ENCODE assay signal across 15 cellular contexts in the genomic region with DNA sequence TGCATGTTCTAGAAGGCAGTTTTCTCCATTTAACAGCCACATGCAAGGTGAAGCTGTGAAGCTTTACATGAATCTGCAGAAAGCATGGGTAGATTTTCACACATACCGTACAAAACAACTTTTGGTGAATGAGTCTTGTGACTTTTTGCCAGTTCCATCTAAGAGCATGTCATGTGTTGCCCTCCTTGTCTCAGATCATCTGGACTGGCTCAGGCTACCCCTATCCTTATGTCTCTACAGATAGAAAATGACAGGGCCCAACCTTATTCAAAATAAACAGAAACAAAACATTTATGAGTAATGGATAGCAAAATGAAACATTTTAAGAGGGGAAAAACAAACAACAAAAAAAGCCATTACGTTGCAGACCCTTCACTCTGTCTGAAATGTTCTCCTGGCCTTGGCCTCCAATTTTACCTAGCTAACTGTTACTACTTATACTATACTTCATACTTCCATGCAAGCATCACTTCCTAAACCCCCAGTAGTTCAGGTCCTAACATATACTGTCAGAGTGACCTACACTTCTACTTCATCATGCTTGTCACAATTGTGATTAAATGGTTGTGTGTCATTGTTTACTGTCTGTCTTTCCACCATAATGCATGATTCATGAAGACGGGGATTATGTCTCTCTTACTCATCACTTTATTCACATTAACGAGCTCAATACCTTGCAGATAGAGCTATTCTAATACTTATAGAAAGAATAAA. TPM values are rescaled to one million over a fixed set of nuclear protein-coding genes. Genes with fewer than 3 reads are reported as not detected.
DNase-seq lines count a peak whose midpoint lies in the region; ATAC-seq, FAIRE-seq and TF ChIP-seq lines count a peak whose summit lies in the region.
"Had no signal": no experiment of that assay in that cellular context is flagged by ENCODE, and none has a peak within 500 bp of the region (broad histone marks: within the 10 kb centered on the region; RNA-seq: fewer than 3 reads in every experiment).

No MANE protein-coding gene starts in this region.

- peaks cover 93% of the 10 kb centered on the region for H3K4me1 Mint-ChIP-seq in activated T-cell treated with anti-CD3 and anti-CD28 coated beads, Interleukin-2, amount 50 U/mL, for 4 hours (ENCODE audit: low read depth)
- peaks cover 42% of the 10 kb centered on the region for H3K4me1 Mint-ChIP-seq in stimulated activated memory B cell treated with anti-CD40 and anti-IgM and Interleukin-4, amounts not matched to agents 10 μg/mL and 1 μg/mL and 100 μg/mL, for 72 hours

- H3K4me3 Mint-ChIP-seq in activated T-cell treated with anti-CD3 and anti-CD28 coated beads, Interleukin-2, amount 50 U/mL, for 4 hours: no peak overlapping the region
- no peak overlapping the region for H3K4me3 Mint-ChIP-seq in stimulated activated memory B cell treated with anti-CD40 and anti-IgM and Interleukin-4, amounts not matched to agents 10 μg/mL and 1 μg/mL and 100 μg/mL, for 72 hours
- H3K4me3 Mint-ChIP-seq: activated CD8-positive, alpha-beta memory T cell treated with anti-CD3 and anti-CD28 coated beads, Interleukin-2, amount 10 ng/mL, durations not matched to agents 7 days and 5 days had no signal

- TF ChIP-seq CTCF in bronchial epithelial cell (IDR thresholded peaks at IDR 0.05; ENCODE audit: insufficient read depth, low read length, severe bottlenecking): no peak

- H3K9me3 Mint-ChIP-seq in activated T-cell treated with anti-CD3 and anti-CD28 coated beads, Interleukin-2, amount 50 U/mL, for 4 hours: no peaks in the 10 kb centered on the region
- H3K9me3 Mint-ChIP-seq in stimulated activated memory B cell treated with anti-CD40 and anti-IgM and Interleukin-4, amounts not matched to agents 10 μg/mL and 1 μg/mL and 100 μg/mL, for 72 hours: no peaks in the 10 kb centered on the region

- DNase-seq in activated T-cell treated with anti-CD3 and anti-CD28 coated beads, Interleukin-2, amount 50 U/mL, for 4 hours: no peak
- no peak for DNase-seq in activated T-cell treated with anti-CD3 and anti-CD28 coated beads, Interleukin-2, amount 50 U/mL, for 1 hour
- peak; percentile 19 for DNase-seq in NCI-H460 (ENCODE audit: extremely low read depth, low read depth)
- peak; percentile 99 for DNase-seq in bronchial epithelial cell (ENCODE audit: low read depth)
- no peak for DNase-seq in T1000 (lab: John Stamatoyannopoulos, UW)
- no peak for DNase-seq in HTR-8/SVneo (ENCODE audit: insufficient read length, low spot score)
- DNase-seq in hepatic stellate cell (ENCODE audit: low spot score): no peak
- DNase-seq: activated CD8-positive, alpha-beta memory T cell treated with anti-CD3 and anti-CD28 coated beads, Interleukin-2, amount 10 ng/mL, durations not matched to agents 7 days and 5 days; Karpas-422; lower lobe of right lung; occipital lobe; stimulated activated CD8-positive, alpha-beta memory T cell treated with anti-CD3 and anti-CD28 coated beads, Interleukin-4, amount 100 ng/mL, for 48 hours; T-helper 9 cell; uterus had no signal

- no peaks in the 10 kb centered on the region for H3K27me3 ChIP-seq in bronchial epithelial cell (ENCODE audit: control insufficient read depth, insufficient read depth, low read length)
- H3K27me3 ChIP-seq: uterus had no signal

- H3K36me3 ChIP-seq in bronchial epithelial cell (ENCODE audit: control insufficient read depth, insufficient read depth, low read length): no peaks in the 10 kb centered on the region
- H3K36me3 ChIP-seq: lower lobe of right lung, uterus had no signal

- FAIRE-seq in bronchial epithelial cell (lab: Jason Lieb, UNC) (no peak), HTR-8/SVneo (lab: Jason Lieb, UNC) (no peak)

- no peaks in the 10 kb centered on the region for H3K27me3 Mint-ChIP-seq in activated T-cell treated with anti-CD3 and anti-CD28 coated beads, Interleukin-2, amount 50 U/mL, for 4 hours (ENCODE audit: low read depth)
- no peaks in the 10 kb centered on the region for H3K27me3 Mint-ChIP-seq in stimulated activated memory B cell treated with anti-CD40 and anti-IgM and Interleukin-4, amounts not matched to agents 10 μg/mL and 1 μg/mL and 100 μg/mL, for 72 hours
- H3K27me3 Mint-ChIP-seq: activated CD8-positive, alpha-beta memory T cell treated with anti-CD3 and anti-CD28 coated beads, Interleukin-2, amount 10 ng/mL, durations not matched to agents 7 days and 5 days had no signal

- ATAC-seq in activated T-cell treated with anti-CD3 and anti-CD28 coated beads, Interleukin-2, amount 50 U/mL, for 4 hours: peak; percentile 66 to 73
- no peak for ATAC-seq in stimulated activated memory B cell treated with anti-CD40 and anti-IgM and Interleukin-4, amounts not matched to agents 10 μg/mL and 1 μg/mL and 100 μg/mL, for 72 hours
- ATAC-seq: activated CD8-positive, alpha-beta memory T cell treated with anti-CD3 and anti-CD28 coated beads, Interleukin-2, amount 10 ng/mL, durations not matched to agents 7 days and 5 days; lower lobe of right lung had no signal

- peaks cover 45% of the 10 kb centered on the region for H3K36me3 Mint-ChIP-seq in activated T-cell treated with anti-CD3 and anti-CD28 coated beads, Interleukin-2, amount 50 U/mL, for 4 hours (ENCODE audit: insufficient read depth)
- peaks cover 9% of the 10 kb centered on the region for H3K36me3 Mint-ChIP-seq in stimulated activated memory B cell treated with anti-CD40 and anti-IgM and Interleukin-4, amounts not matched to agents 10 μg/mL and 1 μg/mL and 100 μg/mL, for 72 hours

- H3K4me3 ChIP-seq in bronchial epithelial cell (ENCODE audit: low read depth, low read length): no peak overlapping the region
- H3K4me3 ChIP-seq: lower lobe of right lung, uterus had no signal

- peak overlapping the region; percentile 66 for H3K27ac Mint-ChIP-seq in stimulated activated memory B cell treated with anti-CD40 and anti-IgM and Interleukin-4, amounts not matched to agents 10 μg/mL and 1 μg/mL and 100 μg/mL, for 72 hours

RNA-seq across cellular contexts. Expression of a gene that starts 39.0 kb away (rescaled TPM):
- 10 to 100 TPM; 59.0 to 78.1 (median 74.3) TPM for total RNA-seq in activated T-cell treated with anti-CD3 and anti-CD28 coated beads, Interleukin-2, amount 50 U/mL, for 4 hours
- 2.2 and 2.3 TPM in 2 replicates for total RNA-seq in NCI-H460 (2014; rRNA removed; shearing (Covaris generic))
- polyA plus RNA-seq in NCI-H460 (2014; cell fraction: nucleus; rRNA removed): 0.89 and 0.91 TPM in 2 replicates
- 5.5 and 8.8 TPM in 2 replicates for total RNA-seq in bronchial epithelial cell

Comparison
In these comparisons a context has a peak if more than half of its experiments do, and no peak if none do; other contexts are left out.
1. DNase-seq: peak in NCI-H460 (single experiment) and bronchial epithelial cell (single experiment); none in activated T-cell treated with anti-CD3 and anti-CD28 coated beads, Interleukin-2, amount 50 U/mL, for 4 hours (single experiment), activated T-cell treated with anti-CD3 and anti-CD28 coated beads, Interleukin-2, amount 50 U/mL, for 1 hour (single experiment), T1000 (single experiment), HTR-8/SVneo (single experiment) and hepatic stellate cell (single experiment).